Comparison of ENCODE assay signal across 8 cellular contexts in genomic region chr15:65517866-65518207, GRCh38. TPM values are rescaled to one million over a fixed set of nuclear protein-coding genes. Genes with fewer than 3 reads are reported as not detected.
DNase-seq lines count a peak whose midpoint lies in the region; ATAC-seq and TF ChIP-seq lines count a peak whose summit lies in the region.

No MANE protein-coding gene starts in this region.

- peaks cover 5 to 22% (median 8%) of the 10 kb centered on the region in 4 donors for H3K4me1 ChIP-seq in Peyer's patch
- H3K4me1 ChIP-seq in esophagus muscularis mucosa: peaks cover 39 to 45% (median 41%) of the 10 kb centered on the region in 4 donors
- peaks cover 22 to 39% (median 26%) of the 10 kb centered on the region in 3 donors for H3K4me1 ChIP-seq in skeletal muscle tissue (ENCODE audit: control insufficient read depth in 3 of 3, insufficient read depth in 3 of 3, low read length in 3 of 3)

- peak overlapping the region in 2 of 3 donors; percentile 93 to 99 for H3K9ac ChIP-seq in skeletal muscle tissue (ENCODE audit: low read depth in 1 of 3, low read length in 3 of 3)

- intact Hi-C loops in esophagus muscularis mucosa (cut with DNase I): no loop called here

- no peak for TF ChIP-seq CTCF in Peyer's patch (IDR thresholded peaks at IDR 0.05)
- no peak for TF ChIP-seq CTCF in esophagus muscularis mucosa (IDR thresholded peaks at IDR 0.05)

- H3K27me3 ChIP-seq in Peyer's patch (no peaks in the 10 kb centered on the region), esophagus muscularis mucosa (no peaks in the 10 kb centered on the region), skeletal muscle tissue (ENCODE audit: control insufficient read depth in 3 of 3, insufficient read depth in 3 of 3, low read length in 3 of 3) (no peaks in the 10 kb centered on the region)

- H3K4me3 ChIP-seq in Peyer's patch (peak overlapping the region; percentile 88 to 100 (median 94)), esophagus muscularis mucosa (peak overlapping the region; percentile 86 to 100 (median 91)), skeletal muscle tissue (ENCODE audit: low read length in 3 of 3) (peak overlapping the region; percentile 62 to 98 (median 97))

- TF ChIP-seq POLR2A in Peyer's patch (IDR thresholded peaks at IDR 0.05): no peak
- TF ChIP-seq POLR2A in esophagus muscularis mucosa (IDR thresholded peaks at IDR 0.05; ENCODE audit: low read depth): no peak

- TF ChIP-seq EP300 in esophagus muscularis mucosa (IDR thresholded peaks at IDR 0.05): no peak

- H3K36me3 ChIP-seq in Peyer's patch (no peaks in the 10 kb centered on the region), esophagus muscularis mucosa (peaks cover 0 to 15% (median 2%) of the 10 kb centered on the region in 4 donors), skeletal muscle tissue (ENCODE audit: control insufficient read depth in 3 of 3, insufficient read depth in 3 of 3, low read length in 3 of 3) (peaks cover 0 to 6% (median 4%) of the 10 kb centered on the region in 3 donors)

- ATAC-seq in GM21723 (IDR thresholded peaks at IDR 0.05; ENCODE audit: unreplicated experiment) (peak; percentile 6), GM21367 (IDR thresholded peaks at IDR 0.05; ENCODE audit: unreplicated experiment) (no peak)

- 32% methylated on average over 8 of the region's 8 CpGs for WGBS in esophagus muscularis mucosa

- H3K9me3 ChIP-seq in Peyer's patch (no peaks in the 10 kb centered on the region), esophagus muscularis mucosa (no peaks in the 10 kb centered on the region), skeletal muscle tissue (ENCODE audit: control insufficient read depth in 3 of 3, low read length in 3 of 3) (no peaks in the 10 kb centered on the region)

- DNase-seq in Peyer's patch (no peak), esophagus muscularis mucosa (ENCODE audit: extremely low spot score) (no peak), amygdala (lab: John Stamatoyannopoulos, UW) (no peak), SW 1271 (lab: John Stamatoyannopoulos, UW) (no peak)
- DNase-seq in stimulated activated CD4-positive, alpha-beta T cell treated with anti-CD3 and anti-CD28 coated beads, Interleukin-4, amount 100 ng/mL, for 24 hours: no peak

- H3K27ac ChIP-seq in Peyer's patch (peak overlapping the region in 2 of 4 donors; percentile 92 to 97), esophagus muscularis mucosa (replicated peaks in 1 of 4) (peak overlapping the region; percentile 87 to 92 (median 92)), skeletal muscle tissue (ENCODE audit: low read depth, low read length) (peak overlapping the region; percentile 88)

RNA-seq across cellular contexts. Expression of gene DPP8, which starts 0.3 kb away (rescaled TPM):
- total RNA-seq in Peyer's patch (10 to 100 TPM; 30.5 to 42.4 (median 41.5) TPM), esophagus muscularis mucosa (10 to 100 TPM; 33.6 to 48.6 (median 40.0) TPM), skeletal muscle tissue (43.3 TPM)

RNA-seq across cellular contexts. Expression of gene HACD3, which starts 12.4 kb away (rescaled TPM):
- total RNA-seq in Peyer's patch (10 to 100 TPM; 22.3 to 36.5 (median 26.8) TPM), esophagus muscularis mucosa (10 to 100 TPM; 19.1 to 29.6 (median 24.8) TPM), skeletal muscle tissue (41.2 TPM)
